ENCODE assay signal across 8 cellular contexts in genomic region chr4:40196724-40197281, GRCh38. TPM values are rescaled to one million over a fixed set of nuclear protein-coding genes. Genes with fewer than 3 reads are reported as not detected.
DNase-seq lines count a peak whose midpoint lies in the region; ATAC-seq and TF ChIP-seq lines count a peak whose summit lies in the region.

TSS of gene RHOH (plus strand) at chr4:40197031. CDS start at chr4:40243387, 46,356 bp downstream.

- H3K27me3 ChIP-seq in duodenal mucosa (ENCODE audit: control insufficient read depth in 1 of 2, insufficient read depth in 2 of 2, low read length in 2 of 2) (no peaks in the 10 kb centered on the region), gastrocnemius medialis (no peaks in the 10 kb centered on the region)

- ATAC-seq in HG02798 (IDR thresholded peaks at IDR 0.05; ENCODE audit: poor library complexity, unreplicated experiment) (peak; percentile 13), gastrocnemius medialis (no peak)

- in situ Hi-C loops in gastrocnemius medialis (cut with MboI; ENCODE audit: low sequenced_read_pairs in 4 of 4): no loop called here

- H3K4me1 ChIP-seq in duodenal mucosa (ENCODE audit: control insufficient read depth in 1 of 2, insufficient read depth in 2 of 2, low read length in 2 of 2): peaks cover 11 to 22% of the 10 kb centered on the region in 2 donors
- no peaks in the 10 kb centered on the region for H3K4me1 ChIP-seq in gastrocnemius medialis

- peak within 1 kb of the TSS; percentile 75 to 87 for H3K9ac ChIP-seq in duodenal mucosa (ENCODE audit: low read depth in 1 of 2, low read length in 2 of 2)

- peak within 1 kb of the TSS; percentile 79 for H3K27ac ChIP-seq in duodenal mucosa (ENCODE audit: low read depth, low read length)
- no peak within 1 kb of the TSS for H3K27ac ChIP-seq in gastrocnemius medialis

- H3K36me3 ChIP-seq in duodenal mucosa (ENCODE audit: control insufficient read depth in 1 of 2, insufficient read depth in 2 of 2, low read length in 2 of 2): no peaks in the 10 kb centered on the region
- no peaks in the 10 kb centered on the region for H3K36me3 ChIP-seq in gastrocnemius medialis

- TF ChIP-seq CTCF in gastrocnemius medialis (IDR thresholded peaks at IDR 0.05 in 4 of 5, conservative IDR thresholded peaks at IDR 0.05 in 1 of 5): no peak

- no peak for TF ChIP-seq POLR2A in gastrocnemius medialis (IDR thresholded peaks at IDR 0.05)

- peak; percentile 57 for DNase-seq in UCSD-AML1 (lab: John Stamatoyannopoulos, UW; ENCODE audit: unreplicated experiment)
- DNase-seq in stimulated activated CD4-positive, alpha-beta T cell treated with anti-CD3 and anti-CD28 coated beads, Interleukin-4, amount 100 ng/mL, for 4 hours: peak; percentile 56 to 84
- DNase-seq in middle frontal gyrus (ENCODE audit: extremely low spot score, low spot score): no peak
- no peak for DNase-seq in NCI-H526 treated with DMSO at 0.1 percent for 48 hours (lab: John Stamatoyannopoulos, UW)
- no peak for DNase-seq in anterior cingulate cortex (lab: John Stamatoyannopoulos, UW)
- no peak for DNase-seq in gastrocnemius medialis

- peak within 1 kb of the TSS; percentile 68 to 73 for H3K4me3 ChIP-seq in duodenal mucosa (ENCODE audit: low read depth in 1 of 2, low read length in 2 of 2)
- no peak within 1 kb of the TSS for H3K4me3 ChIP-seq in gastrocnemius medialis

- intact Hi-C loops in gastrocnemius medialis (cut with DNase I; ENCODE audit: low total_unique reads): no loop called here

- no peaks in the 10 kb centered on the region for H3K9me3 ChIP-seq in duodenal mucosa (ENCODE audit: control insufficient read depth in 1 of 2, low read length in 2 of 2)
- no peaks in the 10 kb centered on the region for H3K9me3 ChIP-seq in gastrocnemius medialis

RNA-seq across cellular contexts. Expression of gene RHOH, which starts in this region (rescaled TPM):
- under 1 TPM in 1 of 4 donors, not detected in 3; 0.26 TPM for total RNA-seq in gastrocnemius medialis

Comparison
In these comparisons a context has a peak if more than half of its experiments do, and no peak if none do; other contexts are left out.
1. DNase-seq: peak in UCSD-AML1 (single experiment) and stimulated activated CD4-positive, alpha-beta T cell treated with anti-CD3 and anti-CD28 coated beads, Interleukin-4, amount 100 ng/mL, for 4 hours (2 of 2); none in middle frontal gyrus (single experiment), NCI-H526 treated with DMSO at 0.1 percent for 48 hours (single experiment), anterior cingulate cortex (0 of 58) and gastrocnemius medialis (0 of 2).
2. H3K4me3 ChIP-seq: peak in duodenal mucosa (2 of 2); none in gastrocnemius medialis (0 of 4).